8 cellular contexts compared by ENCODE assay signal in the genomic region with DNA sequence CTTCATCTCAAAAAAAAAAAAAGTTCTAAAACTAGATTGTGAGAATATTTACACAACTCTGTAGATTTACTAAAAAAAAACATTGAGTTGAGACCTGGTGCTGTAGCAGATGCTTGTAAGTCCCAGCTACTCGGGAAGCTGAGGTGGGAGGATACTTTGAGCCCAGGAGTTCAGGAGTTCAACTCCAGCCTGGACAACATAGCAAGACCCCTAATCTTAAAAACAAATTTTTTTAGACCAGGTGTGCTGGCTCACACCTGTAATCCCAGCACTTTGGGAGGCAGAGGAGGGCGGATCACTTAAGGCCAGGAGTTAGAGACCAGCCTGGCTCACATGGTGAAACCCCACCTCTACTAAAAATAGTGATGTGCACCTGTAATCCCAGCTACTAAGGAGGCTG.
"Had no signal": no experiment of that assay in that cellular context is flagged by ENCODE, and none has a peak within 500 bp of the region (broad histone marks: within the 10 kb centered on the region; RNA-seq: fewer than 3 reads in every experiment).

No MANE protein-coding gene starts in this region.

- H3K4me3 ChIP-seq: GM12878 had no signal

- DNase-seq: GDM1, GF-D8 had no signal

- FAIRE-seq: G401.6, GM12878, GM12891, GM12892, GM18507, GM19239 had no signal

- ATAC-seq: GM12878 had no signal
